16 cellular contexts compared by ENCODE assay signal in genomic region chr10:593901-594457, GRCh38.
DNase-seq lines count a peak whose midpoint lies in the region; ATAC-seq, FAIRE-seq and TF ChIP-seq lines count a peak whose summit lies in the region.
"Had no signal": no experiment of that assay in that cellular context is flagged by ENCODE, and none has a peak within 500 bp of the region (broad histone marks: within the 10 kb centered on the region; RNA-seq: fewer than 3 reads in every experiment).

No MANE protein-coding gene starts in this region.

- peaks cover 50% of the 10 kb centered on the region for H3K36me3 ChIP-seq in OCI-LY1 (ENCODE audit: insufficient read depth, low read length)
- no peaks in the 10 kb centered on the region for H3K36me3 ChIP-seq in K562 (ENCODE audit: control insufficient read depth, insufficient read depth, low read length)
- no peaks in the 10 kb centered on the region for H3K36me3 ChIP-seq in rectal smooth muscle tissue (ENCODE audit: control insufficient read depth, insufficient read depth, low read length)
- no peaks in the 10 kb centered on the region for H3K36me3 ChIP-seq in Karpas-422 (ENCODE audit: insufficient read depth, low read length)
- H3K36me3 ChIP-seq: colonic mucosa had no signal

- H2AFZ ChIP-seq in OCI-LY1 (ENCODE audit: low read length) (no peak overlapping the region), K562 (ENCODE audit: low read depth, low read length) (no peak overlapping the region), Karpas-422 (ENCODE audit: low read length) (no peak overlapping the region)

- TF ChIP-seq EP300 in K562 (IDR thresholded peaks at IDR 0.05; ENCODE audit: low read length): no peak

- TF ChIP-seq RAD21 in K562 (CRISPR knock-in tag; conservative IDR thresholded peaks at IDR 0.05 in 1 of 2, IDR thresholded peaks at IDR 0.05 in 1 of 2): no peak

- TF ChIP-seq POLR2A in K562 (conservative IDR thresholded peaks at IDR 0.05): no peak

- H3K4me1 ChIP-seq in OCI-LY1 (ENCODE audit: insufficient read depth, low read length, severe bottlenecking) (peaks cover 78% of the 10 kb centered on the region), K562 (replicated peaks in 1 of 2; ENCODE audit: control insufficient read depth in 2 of 2, insufficient read depth in 2 of 2, low read length in 2 of 2) (no peaks in the 10 kb centered on the region; a peak in 1 of 5 replicates), right cardiac atrium (ENCODE audit: control insufficient read depth, insufficient read depth, low read length) (peaks cover 2% of the 10 kb centered on the region), rectal smooth muscle tissue (ENCODE audit: control insufficient read depth, insufficient read depth, low read length) (peaks cover 7% of the 10 kb centered on the region), Karpas-422 (ENCODE audit: low read length) (no peaks in the 10 kb centered on the region)
- H3K4me1 ChIP-seq: colonic mucosa had no signal

- WGBS in K562 (ENCODE audit: insufficient coverage, low coverage, missing lambda C conversion rate): under 1% methylated on average over 17 of the region's 17 CpGs
- 49% methylated on average over 17 of the region's 17 CpGs for WGBS in right cardiac atrium

- no peaks in the 10 kb centered on the region for H3F3A ChIP-seq in OCI-LY1 (ENCODE audit: insufficient read depth, low read length)

- POLR2A ChIA-PET in K562 (lab: Yijun Ruan, JAX) (interaction anchor here (0.6 to 0.7 kb wide), 2 partner anchors 9 to 24 kb away, joined by 3 to 4 read pairs; no protein-coding TSS in a partner anchor), RWPE1 (lab: Yijun Ruan, JAX; ENCODE audit: low non-redundant PET) (no interaction called here)

- intact Hi-C loops in K562 (cut with micrococcal nuclease): loop anchor here (5.0 kb wide), 1 partner anchor 193 kb away; no protein-coding TSS in a partner anchor
- intact Hi-C loops in right cardiac atrium (cut with DNase I): loop anchor here in 1 of 4 donors (10.0 kb wide), 1 partner anchor 191 kb away; no protein-coding TSS in a partner anchor

- no TSS peak for BruUV-seq in K562 (replicated peaks; lab: Mats Ljungman, UMichigan)

- CTCF ChIA-PET in K562 (lab: Yijun Ruan, JAX; ENCODE audit: low intra/inter-chr PET ratio) (no interaction called here), RWPE1 (lab: Yijun Ruan, JAX) (no interaction called here)

- H4K20me1 ChIP-seq in OCI-LY1 (ENCODE audit: insufficient read depth, low read length): no peaks in the 10 kb centered on the region
- no peaks in the 10 kb centered on the region for H4K20me1 ChIP-seq in K562 (replicated peaks; ENCODE audit: control insufficient read depth, insufficient read depth, low read length)
- no peaks in the 10 kb centered on the region for H4K20me1 ChIP-seq in Karpas-422 (ENCODE audit: insufficient read depth, low read depth, low read length)

- TF ChIP-seq CTCF in OCI-LY1 (IDR thresholded peaks at IDR 0.05; ENCODE audit: low read length) (no peak), K562 (IDR thresholded peaks at IDR 0.05 in 2 of 3, conservative IDR thresholded peaks at IDR 0.05 in 1 of 3; ENCODE audit: insufficient read depth in 2 of 3, low read depth in 1 of 3, low read length in 3 of 3) (no peak), RWPE1 (conservative IDR thresholded peaks at IDR 0.05; ENCODE audit: low read depth) (no peak)

- FAIRE-seq in K562 (lab: Jason Lieb, UNC): peak; percentile 19

- no peaks in the 10 kb centered on the region for H3K9me2 ChIP-seq in OCI-LY1 (ENCODE audit: low read depth, low read length)
- no peaks in the 10 kb centered on the region for H3K9me2 ChIP-seq in Karpas-422 (replicated peaks; ENCODE audit: insufficient read depth, low read length)

- H3K79me2 ChIP-seq in OCI-LY1 (ENCODE audit: insufficient read depth, low read length): peaks cover 47% of the 10 kb centered on the region
- H3K79me2 ChIP-seq in K562 (ENCODE audit: control insufficient read depth, insufficient read depth, low read length): no peaks in the 10 kb centered on the region
- no peaks in the 10 kb centered on the region for H3K79me2 ChIP-seq in Karpas-422 (ENCODE audit: low read length)

- in situ Hi-C loops in K562 (cut with MboI): no loop called here

- H3K27me3 ChIP-seq in OCI-LY1 (ENCODE audit: insufficient read depth, low read length) (no peaks in the 10 kb centered on the region), K562 (ENCODE audit: control insufficient read depth in 2 of 2, insufficient read depth in 2 of 2, low read length in 2 of 2) (peaks cover 42 to 82% of the 10 kb centered on the region in 2 experiments), right cardiac atrium (ENCODE audit: control insufficient read depth, insufficient read depth) (no peaks in the 10 kb centered on the region), rectal smooth muscle tissue (ENCODE audit: control insufficient read depth, insufficient read depth, low read length) (no peaks in the 10 kb centered on the region), Karpas-422 (ENCODE audit: low read length) (no peaks in the 10 kb centered on the region)
- H3K27me3 ChIP-seq: colonic mucosa had no signal

- peak overlapping the region; percentile 2 for H3K27ac ChIP-seq in OCI-LY1 (ENCODE audit: low read depth, low read length, poor library complexity, severe bottlenecking)
- no peak overlapping the region for H3K27ac ChIP-seq in K562 (ENCODE audit: extremely low read depth, low read depth, low read length)
- peak overlapping the region; percentile 39 for H3K27ac ChIP-seq in right cardiac atrium (ENCODE audit: low read length)
- peak overlapping the region; percentile 21 for H3K27ac ChIP-seq in rectal smooth muscle tissue (ENCODE audit: low read depth, low read length)
- H3K27ac ChIP-seq in RWPE1: no peak overlapping the region
- no peak overlapping the region for H3K27ac ChIP-seq in Karpas-422 (ENCODE audit: low read length)
- H3K27ac ChIP-seq: colonic mucosa had no signal

- no peaks in the 10 kb centered on the region for H3K9me1 ChIP-seq in K562 (ENCODE audit: control insufficient read depth, insufficient read depth, low read length)

- no peaks in the 10 kb centered on the region for H3K9me3 ChIP-seq in OCI-LY1 (ENCODE audit: low read length)
- H3K9me3 ChIP-seq in K562 (replicated peaks; ENCODE audit: control insufficient read depth, insufficient read depth, low read depth, low read length): no peaks in the 10 kb centered on the region
- H3K9me3 ChIP-seq in right cardiac atrium (ENCODE audit: control insufficient read depth, low read length): no peaks in the 10 kb centered on the region
- no peaks in the 10 kb centered on the region for H3K9me3 ChIP-seq in Karpas-422 (ENCODE audit: low read length)
- H3K9me3 ChIP-seq: colonic mucosa had no signal

- no peak overlapping the region for H3K4me2 ChIP-seq in OCI-LY1 (ENCODE audit: low read length)
- H3K4me2 ChIP-seq in K562 (ENCODE audit: insufficient read depth, low read length): no peak overlapping the region
- no peak overlapping the region for H3K4me2 ChIP-seq in Karpas-422 (ENCODE audit: low read depth, low read length, poor library complexity, severe bottlenecking)

- peak; percentile 55; the same call in 2 of the 3 replicates for ATAC-seq in K562
- peak; percentile 73 to 87 for ATAC-seq in right cardiac atrium

- DNase-seq in K562 (ENCODE audit: extremely low read depth in 1 of 4, low spot score in 3 of 4) (no peak), right cardiac atrium (peak; percentile 74 to 79 (median 75)), RWPE1 (ENCODE audit: low spot score) (no peak), NCI-H1048 (lab: John Stamatoyannopoulos, UW) (no peak), NCI-H1694 (lab: John Stamatoyannopoulos, UW) (no peak), Karpas-422 (no peak)
- DNase-seq: activated CD4-positive, alpha-beta T cell treated with anti-CD3 and anti-CD28 coated beads for 48 hours; activated naive CD8-positive, alpha-beta T cell treated with anti-CD3 and anti-CD28 coated beads, Interleukin-2, amount 10 ng/mL, durations not matched to agents 7 days and 5 days; activated T-cell treated with anti-CD3 and anti-CD28 coated beads for 4 hours; AML-193; colonic mucosa; NCI-H187; NCI-H524; T-helper 1 cell had no signal

- H3K9ac ChIP-seq in OCI-LY1 (ENCODE audit: low read length) (no peak overlapping the region), K562 (ENCODE audit: insufficient read depth in 1 of 2, low read depth in 2 of 2, low read length in 2 of 2) (no peak overlapping the region), rectal smooth muscle tissue (ENCODE audit: low read length) (no peak overlapping the region), Karpas-422 (ENCODE audit: low read length) (no peak overlapping the region)

- H3K4me3 ChIP-seq in OCI-LY1 (ENCODE audit: low read depth, low read length, poor library complexity, severe bottlenecking): no peak overlapping the region
- no peak overlapping the region for H3K4me3 ChIP-seq in K562
- H3K4me3 ChIP-seq in right cardiac atrium (ENCODE audit: low read length): no peak overlapping the region
- no peak overlapping the region for H3K4me3 ChIP-seq in rectal smooth muscle tissue (ENCODE audit: low read length)
- no peak overlapping the region for H3K4me3 ChIP-seq in Karpas-422 (ENCODE audit: low read length)
- H3K4me3 ChIP-seq: colonic mucosa had no signal

TF ChIP-seq in K562, 482 proteins besides CTCF, POLR2A, EP300 and RAD21:
- TF ChIP-seq USF2 (CRISPR knock-in tag; IDR thresholded peaks at IDR 0.05) (peak; percentile 61), FOXO4 (CRISPR knock-in tag; IDR thresholded peaks at IDR 0.05) (no peak), CAMTA2 (CRISPR knock-in tag; conservative IDR thresholded peaks at IDR 0.05) (no peak), YBX1 (IDR thresholded peaks at IDR 0.05) (no peak), MAFG (tag; conservative IDR thresholded peaks at IDR 0.05) (no peak), SPI1 (IDR thresholded peaks at IDR 0.05; ENCODE audit: borderline replicate concordance, low read depth, low read length) (no peak), HDAC1 (IDR thresholded peaks at IDR 0.05) (no peak)

Comparison
In these comparisons a context has a peak if more than half of its experiments do, and no peak if none do; other contexts are left out.
1. H3K27ac ChIP-seq: peak in OCI-LY1 (single experiment), right cardiac atrium (single experiment) and rectal smooth muscle tissue (single experiment); none in K562 (single experiment), RWPE1 (single experiment) and Karpas-422 (single experiment).
2. DNase-seq: peak in right cardiac atrium (3 of 3); none in K562 (0 of 4), RWPE1 (single experiment), NCI-H1048 (single experiment), NCI-H1694 (single experiment) and Karpas-422 (single experiment).